ENCODE assay signal across 25 cellular contexts in genomic region chr3:25246921-25247320, GRCh38.
DNase-seq lines count a peak whose midpoint lies in the region; FAIRE-seq and TF ChIP-seq lines count a peak whose summit lies in the region.
"Had no signal": no experiment of that assay in that cellular context is flagged by ENCODE, and none has a peak within 500 bp of the region (broad histone marks: within the 10 kb centered on the region; RNA-seq: fewer than 3 reads in every experiment).

No MANE protein-coding gene starts in this region.

- peaks cover 10% of the 10 kb centered on the region for H3K27me3 Mint-ChIP-seq in neural progenitor cell (ENCODE audit: insufficient read depth, low read depth)
- H3K27me3 Mint-ChIP-seq: CD4-positive, alpha-beta memory T cell had no signal

- H2BK20ac ChIP-seq in H1 (ENCODE audit: low read length) = no peak overlapping the region

- DNase-seq in EH (ENCODE audit: low read depth) (peak; percentile 7), NCI-H460 (ENCODE audit: extremely low read depth, low read depth) (peak; percentile 1), H1 (ENCODE audit: low read depth in 1 of 2, low spot score in 2 of 2) (peak in 1 of 2 experiments; percentile 1), neural progenitor cell (ENCODE audit: low spot score) (peak; percentile 18), erythroblast (lab: John Stamatoyannopoulos, UW) (no peak), RWPE1 (ENCODE audit: low spot score) (no peak), DMS 273 (lab: John Stamatoyannopoulos, UW; ENCODE audit: unreplicated experiment) (no peak), frontal cortex (ENCODE audit: low spot score in 2 of 2) (no peak)
- DNase-seq: C1 segment of cervical spinal cord; CD4-positive, alpha-beta memory T cell; COR-L47; DMS79; H7; Karpas-422; NCI-H1092 treated with DMSO at 0.1 percent for 48 hours; NCI-H1436; NCI-H187; NCI-H2081 treated with DMSO at 0.1 percent for 48 hours; NCI-H510A; NCI-H69; SJCRH30; T-helper 2 cell had no signal

- no peaks in the 10 kb centered on the region for H3K9me3 ChIP-seq in H1 (ENCODE audit: insufficient read depth in 2 of 2, low read depth in 1 of 2, low read length in 1 of 2)
- no peaks in the 10 kb centered on the region for H3K9me3 ChIP-seq in neural progenitor cell (ENCODE audit: low read depth)
- H3K9me3 ChIP-seq: SJCRH30 had no signal

- no peak overlapping the region for H3K27ac Mint-ChIP-seq in neural progenitor cell
- H3K27ac Mint-ChIP-seq: CD4-positive, alpha-beta memory T cell had no signal

- no peaks in the 10 kb centered on the region for H3F3A ChIP-seq in neural progenitor cell (ENCODE audit: low read depth)

- H3K23ac ChIP-seq in H1 (ENCODE audit: insufficient read length) = no peak overlapping the region

- peaks cover 2% of the 10 kb centered on the region for H3K36me3 Mint-ChIP-seq in neural progenitor cell
- H3K36me3 Mint-ChIP-seq: CD4-positive, alpha-beta memory T cell had no signal

- TF ChIP-seq CTCF in H1 (IDR thresholded peaks at IDR 0.05; ENCODE audit: control extremely low read depth in 1 of 3, insufficient read depth in 1 of 3, low read depth in 1 of 3, low read length in 3 of 3) = no peak
- TF ChIP-seq CTCF in neural progenitor cell (IDR thresholded peaks at IDR 0.05) = no peak
- TF ChIP-seq CTCF in RWPE1 (conservative IDR thresholded peaks at IDR 0.05; ENCODE audit: low read depth) = no peak

- WGBS in H1 (ENCODE audit: extremely low coverage in 1 of 2, insufficient coverage in 1 of 2, insufficient read length in 1 of 2, insufficient replicate concordance in 2 of 2, low coverage in 1 of 2, low lambda C conversion rate in 2 of 2, missing lambda C conversion rate in 1 of 2), 2 experiments = 80% methylated on average over 5 of the region's 5 CpGs; no CpG with 5 or more reads in 1 of the 2 experiments

- H3K18ac ChIP-seq in H1 (ENCODE audit: extremely low read depth, low read length) = no peak overlapping the region

- H3K4me1 Mint-ChIP-seq in neural progenitor cell = no peaks in the 10 kb centered on the region
- H3K4me1 Mint-ChIP-seq: CD4-positive, alpha-beta memory T cell had no signal

- H2AFZ ChIP-seq in H1 (ENCODE audit: low read length) = peak overlapping the region; percentile 56; the same call in 1 of the 2 replicates
- H2AFZ ChIP-seq in neural progenitor cell (replicated peaks) = peak overlapping the region; percentile 17

- H3K4me1 ChIP-seq in H1 (replicated peaks in 1 of 4; ENCODE audit: control insufficient read depth in 3 of 4, insufficient read depth in 4 of 4, low read length in 3 of 4) (0 out of 7 replicates have a peak, but pooled peaks cover 0 to 2% (median 0%) of the 10 kb centered on the region in 4 experiments), neural progenitor cell (no peaks in the 10 kb centered on the region)
- H3K4me1 ChIP-seq: A549, SJCRH30 had no signal

- no peak overlapping the region for H2BK15ac ChIP-seq in H1 (ENCODE audit: low read length)

- no peak for TF ChIP-seq POLR2A in H1 (IDR thresholded peaks at IDR 0.05; ENCODE audit: control extremely low read depth in 1 of 2, low read depth in 2 of 2, low read length in 2 of 2)
- no peak for TF ChIP-seq POLR2A in erythroblast (IDR thresholded peaks at IDR 0.05; ENCODE audit: low read length)

- no peaks in the 10 kb centered on the region for H3K23me2 ChIP-seq in H1 (ENCODE audit: low read depth, low read length)

- H2BK12ac ChIP-seq in H1 (ENCODE audit: low read depth, low read length) = no peak overlapping the region; the same call in 1 of the 2 replicates

- no peak overlapping the region for H3K4ac ChIP-seq in H1 (replicated peaks; ENCODE audit: insufficient read length, low read depth, low read length)

- H2BK120ac ChIP-seq in H1 (replicated peaks; ENCODE audit: low read depth, low read length) = no peak overlapping the region

- H3K4me2 ChIP-seq in H1 (ENCODE audit: insufficient read depth in 1 of 2, low read depth in 2 of 2, low read length in 2 of 2) (no peak overlapping the region), neural progenitor cell (no peak overlapping the region)
- H3K4me2 ChIP-seq: A549 had no signal

- H3K27me3 ChIP-seq in H1 (replicated peaks in 1 of 4; ENCODE audit: control insufficient read depth in 3 of 4, extremely low read depth in 1 of 4, insufficient read depth in 3 of 4, low read length in 3 of 4) = no peaks in the 10 kb centered on the region
- no peaks in the 10 kb centered on the region for H3K27me3 ChIP-seq in neural progenitor cell
- H3K27me3 ChIP-seq: SJCRH30 had no signal

- H3K79me1 ChIP-seq in H1 (ENCODE audit: low read depth, low read length) = no peaks in the 10 kb centered on the region

- no peak overlapping the region for H2BK5ac ChIP-seq in H1 (ENCODE audit: low read depth, low read length)

- H3K36me3 ChIP-seq in H1 (ENCODE audit: control insufficient read depth in 2 of 4, insufficient read depth in 4 of 4, low read length in 3 of 4) (no peaks in the 10 kb centered on the region), neural progenitor cell (no peaks in the 10 kb centered on the region)
- H3K36me3 ChIP-seq: SJCRH30 had no signal

- H3K27ac ChIP-seq in H1 (ENCODE audit: low read depth, low read length) (no peak overlapping the region), neural progenitor cell (no peak overlapping the region), RWPE1 (no peak overlapping the region)
- H3K27ac ChIP-seq: A549, SJCRH30 had no signal

- no peak overlapping the region for H3K56ac ChIP-seq in H1 (replicated peaks; ENCODE audit: insufficient read length, low read depth, low read length)

- no peak for TF ChIP-seq RAD21 in H1 (IDR thresholded peaks at IDR 0.05 in 1 of 2, conservative IDR thresholded peaks at IDR 0.05 in 1 of 2; ENCODE audit: low read depth in 2 of 2, low read length in 2 of 2)

- no peak overlapping the region for H3K14ac ChIP-seq in H1 (ENCODE audit: insufficient read length)

- peak overlapping the region; percentile 33 for H4K5ac ChIP-seq in H1 (ENCODE audit: insufficient read length, low read depth, low read length)

- POLR2A ChIA-PET in H1 (lab: Charles Lee; ENCODE audit: partially characterized antibody) (no interaction called here), RWPE1 (lab: Yijun Ruan, JAX; ENCODE audit: low non-redundant PET) (no interaction called here)

- H4K20me1 ChIP-seq in H1 (replicated peaks in 1 of 2; ENCODE audit: control insufficient read depth in 1 of 2, insufficient read depth in 2 of 2, low read length in 2 of 2) = no peaks in the 10 kb centered on the region
- no peaks in the 10 kb centered on the region for H4K20me1 ChIP-seq in neural progenitor cell (ENCODE audit: low read depth)

- no peak overlapping the region for H2AK5ac ChIP-seq in H1 (ENCODE audit: low read depth, low read length)

- H3K9me3 Mint-ChIP-seq in neural progenitor cell = peaks cover 54% of the 10 kb centered on the region

- H3K4me3 Mint-ChIP-seq in neural progenitor cell = no peak overlapping the region
- H3K4me3 Mint-ChIP-seq: CD4-positive, alpha-beta memory T cell had no signal

- no peak overlapping the region for H3K4me3 ChIP-seq in H1 (ENCODE audit: extremely low read depth in 1 of 4, insufficient read depth in 2 of 4, low read depth in 3 of 4, low read length in 4 of 4)
- H3K4me3 ChIP-seq in neural progenitor cell = no peak overlapping the region
- H3K4me3 ChIP-seq: A549, SJCRH30 had no signal

- no peak overlapping the region for H4K91ac ChIP-seq in H1 (replicated peaks; ENCODE audit: insufficient read length, low read length)

- H3K9ac ChIP-seq in H1 (replicated peaks in 1 of 4; ENCODE audit: extremely low read depth in 1 of 4, low read depth in 3 of 4, low read length in 3 of 4) (no peak overlapping the region), neural progenitor cell (no peak overlapping the region)

- H3K79me2 ChIP-seq in H1 (ENCODE audit: control insufficient read depth in 1 of 2, insufficient read depth in 2 of 2, low read length in 2 of 2) = no peaks in the 10 kb centered on the region
- H3K79me2 ChIP-seq in neural progenitor cell (ENCODE audit: low read depth) = no peaks in the 10 kb centered on the region

- H4K8ac ChIP-seq in H1 (ENCODE audit: extremely low read depth, insufficient read depth, low read length) = no peak overlapping the region

- no peak for TF ChIP-seq EP300 in H1 (IDR thresholded peaks at IDR 0.05; ENCODE audit: borderline replicate concordance in 1 of 2, low read depth in 2 of 2, low read length in 2 of 2)

- FAIRE-seq in H1 (lab: Jason Lieb, UNC) (no peak), frontal cortex (lab: Jason Lieb, UNC) (no peak)
- FAIRE-seq: A549, GM12892, RCC 7860 had no signal

- CTCF ChIA-PET in H1 (lab: Charles Lee; ENCODE audit: partially characterized antibody) = interaction anchor here (0.7 to 1.2 kb wide), 3 partner anchors 58 to 517 kb away, joined by 3 read pairs; no protein-coding TSS in a partner anchor
- CTCF ChIA-PET in RWPE1 (lab: Yijun Ruan, JAX) = no interaction called here

TF ChIP-seq in H1, 55 proteins besides CTCF, POLR2A, EP300 and RAD21 (continues in another document):
- TF ChIP-seq USF2 (IDR thresholded peaks at IDR 0.05; ENCODE audit: low read length) (no peak), SP4 (IDR thresholded peaks at IDR 0.05; ENCODE audit: low read length) (no peak), GTF2F1 (IDR thresholded peaks at IDR 0.05; ENCODE audit: borderline replicate concordance, low read depth, low read length) (no peak), SP2 (IDR thresholded peaks at IDR 0.05; ENCODE audit: low read length) (no peak), BCL11A (IDR thresholded peaks at IDR 0.05; ENCODE audit: low read depth in 2 of 2, low read length in 2 of 2) (no peak), BACH1 (IDR thresholded peaks at IDR 0.05; ENCODE audit: low read length) (peak; percentile 78), KDM1A (IDR thresholded peaks at IDR 0.05; ENCODE audit: borderline replicate concordance, low read length) (no peak), PHF8 (conservative IDR thresholded peaks at IDR 0.05; ENCODE audit: low read depth, low read length) (no peak), E2F6 (IDR thresholded peaks at IDR 0.05) (no peak), SUZ12 (IDR thresholded peaks at IDR 0.05; ENCODE audit: low read length) (no peak), KDM5A (IDR thresholded peaks at IDR 0.05; ENCODE audit: low read length) (no peak)

Comparison
In these comparisons a context has a peak if more than half of its experiments do, and no peak if none do; other contexts are left out.
1. DNase-seq: peak in EH (single experiment), NCI-H460 (single experiment) and neural progenitor cell (single experiment); none in erythroblast (0 of 2), RWPE1 (single experiment), DMS 273 (single experiment) and frontal cortex (0 of 2).